ENCODE assay signal across 10 cellular contexts in the genomic region with DNA sequence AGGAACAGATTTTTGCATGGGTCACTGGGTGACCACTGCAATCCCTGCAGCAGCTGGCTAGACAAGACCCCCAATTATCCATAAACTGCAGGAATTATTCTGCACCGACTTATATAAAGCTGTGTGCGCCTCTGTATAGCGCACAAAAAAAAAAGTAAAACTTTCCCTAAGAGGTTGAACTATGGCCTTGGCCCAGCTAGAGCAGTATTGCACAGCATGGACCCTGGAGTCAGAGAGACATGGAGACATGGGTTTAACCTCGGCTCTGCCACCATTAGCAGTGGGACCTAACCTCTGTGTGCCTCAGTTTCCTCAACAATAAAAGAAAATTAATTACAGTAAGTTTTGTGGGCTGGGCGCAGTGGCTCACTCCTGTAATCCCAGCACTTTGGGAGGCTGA. TPM values are rescaled to one million over a fixed set of nuclear protein-coding genes. Genes with fewer than 3 reads are reported as not detected.
"Had no signal": no experiment of that assay in that cellular context is flagged by ENCODE, and none has a peak within 500 bp of the region (broad histone marks: within the 10 kb centered on the region; RNA-seq: fewer than 3 reads in every experiment).

No MANE protein-coding gene starts in this region.

- H3K4me3 ChIP-seq: K562 had no signal

- H3K27ac ChIP-seq: HL-60, KMS-11 had no signal

- DNase-seq: IMR-90, KBM-7, KG1 had no signal

- H3K9ac ChIP-seq: KMS-11 had no signal

- H3K4me2 ChIP-seq: KMS-11 had no signal

- FAIRE-seq: HTR-8/SVneo had no signal

- ATAC-seq: K562 had no signal

RNA-seq across cellular contexts. Expression of a gene that starts 50.9 kb away (rescaled TPM):
- total RNA-seq: HT-29, HT1080, IMR-90 had no signal
- polyA plus RNA-seq: IgD-negative memory B cell had no signal

RNA-seq across cellular contexts. Expression of a gene that starts 56.5 kb away (rescaled TPM):
- polyA plus RNA-seq: IgD-negative memory B cell had no signal
